18 cellular contexts compared by ENCODE assay signal in genomic region chr7:69957661-69958060, GRCh38.
"Had no signal": no experiment of that assay in that cellular context is flagged by ENCODE, and none has a peak within 500 bp of the region (broad histone marks: within the 10 kb centered on the region; RNA-seq: fewer than 3 reads in every experiment).

No MANE protein-coding gene starts in this region.

- DNase-seq: cerebellar nuclear complex; colonic mucosa; cortex of kidney; effector CD8-positive, alpha-beta T cell; effector memory CD8-positive, alpha-beta T cell; foreskin keratinocyte; heart right ventricle; hippocampal formation; left cardiac atrium; left lung; mammary epithelial cell; mesendoderm; midbrain had no signal

- H3K36me3 Mint-ChIP-seq: memory B cell had no signal

- H3K9me3 Mint-ChIP-seq: dendritic cell treated with granulocyte-macrophage colony-stimulating factor and Interleukin-4, amounts not matched to agents 40 ng/mL and 50 ng/mL, for 4 days; effector memory CD8-positive, alpha-beta T cell; memory B cell had no signal

- H3K4me1 ChIP-seq: colonic mucosa, foreskin keratinocyte had no signal

- H3K9me3 ChIP-seq: colonic mucosa, esophagus muscularis mucosa, gastroesophageal sphincter, heart right ventricle, left lung had no signal

- H3K27ac Mint-ChIP-seq: dendritic cell treated with granulocyte-macrophage colony-stimulating factor and Interleukin-4, amounts not matched to agents 40 ng/mL and 50 ng/mL, for 4 days; effector memory CD8-positive, alpha-beta T cell; memory B cell had no signal

- H3K27ac ChIP-seq: colonic mucosa, esophagus muscularis mucosa, foreskin keratinocyte, gastroesophageal sphincter, heart right ventricle, left lung had no signal

- H3K27me3 ChIP-seq: colonic mucosa, esophagus muscularis mucosa, foreskin keratinocyte, gastroesophageal sphincter, heart right ventricle, left lung had no signal

- H3K27me3 Mint-ChIP-seq: dendritic cell treated with granulocyte-macrophage colony-stimulating factor and Interleukin-4, amounts not matched to agents 40 ng/mL and 50 ng/mL, for 4 days; effector memory CD8-positive, alpha-beta T cell; memory B cell had no signal

- H3K36me3 ChIP-seq: colonic mucosa, esophagus muscularis mucosa, gastroesophageal sphincter, heart right ventricle, left lung had no signal

- ATAC-seq: effector memory CD8-positive, alpha-beta T cell; foreskin keratinocyte; gastroesophageal sphincter; left cardiac atrium; left lung had no signal

- H3K4me3 ChIP-seq: colonic mucosa, esophagus muscularis mucosa, gastroesophageal sphincter, heart right ventricle, left lung, lung had no signal

- H3K4me3 Mint-ChIP-seq: dendritic cell treated with granulocyte-macrophage colony-stimulating factor and Interleukin-4, amounts not matched to agents 40 ng/mL and 50 ng/mL, for 4 days; effector memory CD8-positive, alpha-beta T cell; memory B cell had no signal
